11 cellular contexts compared by ENCODE assay signal in the genomic region with DNA sequence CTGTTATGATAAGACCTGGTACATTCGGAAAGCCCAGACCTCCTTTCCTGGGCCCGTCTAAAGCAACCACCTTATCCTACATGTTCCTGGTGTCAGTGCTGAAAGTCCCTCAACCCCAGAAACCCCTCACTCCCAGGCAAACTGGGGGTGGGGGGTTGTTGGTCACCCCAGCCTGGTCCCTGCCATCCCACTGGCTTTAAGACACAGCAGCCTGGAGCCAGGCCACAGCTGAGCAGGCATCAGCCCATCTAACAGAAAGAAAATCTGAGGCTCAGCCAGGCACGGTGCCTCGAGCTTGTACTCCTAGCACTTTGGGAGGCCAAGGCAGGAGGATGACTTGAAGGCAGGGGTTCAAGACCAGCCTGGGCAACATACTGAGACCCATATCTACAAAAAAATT. TPM values are rescaled to one million over a fixed set of nuclear protein-coding genes. Genes with fewer than 3 reads are reported as not detected.
DNase-seq lines count a peak whose midpoint lies in the region; ATAC-seq, FAIRE-seq and TF ChIP-seq lines count a peak whose summit lies in the region.
"Had no signal": no experiment of that assay in that cellular context is flagged by ENCODE, and none has a peak within 500 bp of the region (broad histone marks: within the 10 kb centered on the region; RNA-seq: fewer than 3 reads in every experiment).

No MANE protein-coding gene starts in this region.

- no peak for ATAC-seq in CD4-positive, alpha-beta T cell (ENCODE audit: poor library complexity)
- no peak for ATAC-seq in gastrocnemius medialis

- DNase-seq in CD4-positive, alpha-beta T cell = no peak
- DNase-seq in OCI-M1 (lab: John Stamatoyannopoulos, UW) (peak; percentile 66), globus pallidus (ENCODE audit: low spot score) (no peak), gastrocnemius medialis (no peak), GM12892 (ENCODE audit: insufficient read length) (no peak), DMS114 treated with DMSO at 0.1 percent for 48 hours (lab: John Stamatoyannopoulos, UW; ENCODE audit: unreplicated experiment) (no peak)
- no peak for DNase-seq in effector memory CD4-positive, alpha-beta T cell
- DNase-seq: Karpas-422 had no signal

- peaks cover 25% of the 10 kb centered on the region for H3K36me3 ChIP-seq in effector memory CD4-positive, alpha-beta T cell (ENCODE audit: control insufficient read depth, insufficient read depth, low read length)
- H3K36me3 ChIP-seq in neutrophil = peaks cover 60% of the 10 kb centered on the region
- H3K36me3 ChIP-seq in gastrocnemius medialis = no peaks in the 10 kb centered on the region

- peaks cover 70% of the 10 kb centered on the region for H3K4me1 ChIP-seq in effector memory CD4-positive, alpha-beta T cell (ENCODE audit: control insufficient read depth, insufficient read depth, low read length, poor library complexity, severe bottlenecking)
- H3K4me1 ChIP-seq in neutrophil (ENCODE audit: control insufficient read depth in 1 of 2, insufficient read depth in 1 of 2, low read depth in 1 of 2, low read length in 1 of 2) = peaks cover 52 to 83% of the 10 kb centered on the region in 2 experiments
- H3K4me1 ChIP-seq in gastrocnemius medialis = peaks cover 0 to 3% of the 10 kb centered on the region in 2 donors

- H3K4me1 Mint-ChIP-seq in CD4-positive, alpha-beta T cell (ENCODE audit: low read depth) = peaks cover 69% of the 10 kb centered on the region

- no peaks in the 10 kb centered on the region for H3K27me3 Mint-ChIP-seq in CD4-positive, alpha-beta T cell

- no peaks in the 10 kb centered on the region for H3K9me3 ChIP-seq in CD4-positive, alpha-beta T cell (ENCODE audit: control insufficient read depth, low read length)
- H3K9me3 ChIP-seq in effector memory CD4-positive, alpha-beta T cell (ENCODE audit: control insufficient read depth, low read length) = no peaks in the 10 kb centered on the region
- H3K9me3 ChIP-seq in neutrophil (no peaks in the 10 kb centered on the region), gastrocnemius medialis (no peaks in the 10 kb centered on the region)

- POLR2A ChIA-PET in CD4-positive, alpha-beta T cell (lab: Charles Lee) = interaction anchor here (1.4 to 8.5 kb wide), 3 partner anchors 10 to 66 kb away, joined by 3 to 186 read pairs (median 164); a partner anchor contains a TSS

- TF ChIP-seq CTCF in CD4-positive, alpha-beta T cell (IDR thresholded peaks at IDR 0.05) = no peak
- TF ChIP-seq CTCF in neutrophil (IDR thresholded peaks at IDR 0.05) (no peak), gastrocnemius medialis (IDR thresholded peaks at IDR 0.05 in 4 of 5, conservative IDR thresholded peaks at IDR 0.05 in 1 of 5) (no peak)

- H3K4me3 ChIP-seq in effector memory CD4-positive, alpha-beta T cell (ENCODE audit: insufficient read depth, low read depth, low read length, poor library complexity, severe bottlenecking) = peak overlapping the region; percentile 47
- peak overlapping the region; percentile 76 to 91 for H3K4me3 ChIP-seq in neutrophil (ENCODE audit: low read depth in 1 of 2, low read length in 1 of 2)
- H3K4me3 ChIP-seq in gastrocnemius medialis = no peak overlapping the region

- H3K9me3 Mint-ChIP-seq in CD4-positive, alpha-beta T cell = no peaks in the 10 kb centered on the region

- CTCF ChIA-PET in CD4-positive, alpha-beta T cell (lab: Charles Lee) = interaction anchor here (1.2 to 10.2 kb wide), 2 partner anchors 10 to 174 kb away, joined by 6 to 128 read pairs; no protein-coding TSS in a partner anchor

- intact Hi-C loops in CD4-positive, alpha-beta T cell (cut with DNase I, micrococcal nuclease) = loop anchor here (1.0 to 10.0 kb wide), 2 partner anchors 11 to 864 kb away; a partner anchor contains a TSS
- intact Hi-C loops in gastrocnemius medialis (cut with DNase I; ENCODE audit: low total_unique reads) = no loop called here

- in situ Hi-C loops in gastrocnemius medialis (cut with MboI; ENCODE audit: low sequenced_read_pairs in 4 of 4) = loop anchor here (25.0 kb wide), 2 partner anchors 333 to 458 kb away; a partner anchor contains a TSS

- H3K36me3 Mint-ChIP-seq in CD4-positive, alpha-beta T cell (ENCODE audit: low read depth) = peaks cover 84% of the 10 kb centered on the region

- FAIRE-seq in GM12892 (lab: Jason Lieb, UNC) = no peak
- FAIRE-seq: colon had no signal

- peak overlapping the region; percentile 95 for H3K27ac ChIP-seq in CD4-positive, alpha-beta T cell (ENCODE audit: low read depth, low read length)
- peak overlapping the region; percentile 95 for H3K27ac ChIP-seq in effector memory CD4-positive, alpha-beta T cell (ENCODE audit: insufficient read depth, low read length, poor library complexity, severe bottlenecking)
- H3K27ac ChIP-seq in neutrophil (peak overlapping the region; percentile 98), gastrocnemius medialis (no peak overlapping the region)

- TF ChIP-seq POLR2A in gastrocnemius medialis (IDR thresholded peaks at IDR 0.05) (no peak), GM12892 (IDR thresholded peaks at IDR 0.05; ENCODE audit: low read depth, low read length) (no peak)

- no peaks in the 10 kb centered on the region for H3K27me3 ChIP-seq in CD4-positive, alpha-beta T cell (ENCODE audit: control insufficient read depth, insufficient read depth, low read length)
- no peaks in the 10 kb centered on the region for H3K27me3 ChIP-seq in effector memory CD4-positive, alpha-beta T cell (replicated peaks; ENCODE audit: control insufficient read depth, insufficient read depth, low read length, poor library complexity, severe bottlenecking)
- H3K27me3 ChIP-seq in neutrophil = no peaks in the 10 kb centered on the region
- no peaks in the 10 kb centered on the region for H3K27me3 ChIP-seq in gastrocnemius medialis

- peak overlapping the region; percentile 98 for H3K4me3 Mint-ChIP-seq in CD4-positive, alpha-beta T cell

- H3K27ac Mint-ChIP-seq in CD4-positive, alpha-beta T cell = peak overlapping the region; percentile 100

RNA-seq across cellular contexts. Expression of a gene that starts 4.5 kb away (rescaled TPM):
- 10 to 100 TPM; 25.7 to 27.8 TPM for total RNA-seq in CD4-positive, alpha-beta T cell
- total RNA-seq in gastrocnemius medialis = 1 to 10 TPM in 3 of 4 donors, under 1 TPM in 1; 0.19 to 5.0 (median 2.6) TPM
- 18.3 TPM for polyA plus RNA-seq in GM12892 (2012; ENCODE audit: missing spikeins)

RNA-seq across cellular contexts. Expression of a gene that starts 31.3 kb away (rescaled TPM):
- 1 to 10 TPM; 2.1 to 2.6 TPM for total RNA-seq in CD4-positive, alpha-beta T cell
- total RNA-seq in gastrocnemius medialis = under 1 TPM in 1 of 4 donors, not detected in 3; 0.85 TPM
- polyA plus RNA-seq in GM12892 (2012; ENCODE audit: missing spikeins) = 0.23 TPM
- total RNA-seq: kidney epithelial cell had no signal

Comparison
In these comparisons a context has a peak if more than half of its experiments do, and no peak if none do; other contexts are left out.
1. H3K27ac ChIP-seq: peak in CD4-positive, alpha-beta T cell (single experiment), effector memory CD4-positive, alpha-beta T cell (single experiment) and neutrophil (single experiment); none in gastrocnemius medialis (0 of 4).
2. H3K4me3 ChIP-seq: peak in effector memory CD4-positive, alpha-beta T cell (single experiment) and neutrophil (2 of 2); none in gastrocnemius medialis (0 of 4).
3. RNA of a gene that starts 4.5 kb away (total RNA-seq): 25.7 to 27.8 TPM in CD4-positive, alpha-beta T cell; 0.19 to 5.0 TPM in gastrocnemius medialis; every median in the first group is over 4 times any median in the second.